In genomic region chr17:9941305-9941704, GRCh38 we compare ENCODE assay signal across 2 cellular contexts.
TF ChIP-seq lines count a peak whose summit lies in the region.

No MANE protein-coding gene starts in this region.

TF ChIP-seq in IMR-90, 13 proteins besides CTCF, POLR2A, EP300 and RAD21:
- no peak for TF ChIP-seq MXI1 (IDR thresholded peaks at IDR 0.05; ENCODE audit: borderline replicate concordance, low read depth, low read length)
- no peak for TF ChIP-seq MAZ (IDR thresholded peaks at IDR 0.05; ENCODE audit: borderline replicate concordance, low read depth, low read length)
- no peak for TF ChIP-seq CEBPB (IDR thresholded peaks at IDR 0.05; ENCODE audit: low read depth, low read length)
- TF ChIP-seq CHD1 (IDR thresholded peaks at IDR 0.05; ENCODE audit: low read depth, low read length) = no peak
- no peak for TF ChIP-seq BHLHE40 (IDR thresholded peaks at IDR 0.05; ENCODE audit: low read depth, low read length)
- no peak for TF ChIP-seq SMC3 (IDR thresholded peaks at IDR 0.05; ENCODE audit: low read depth, low read length)
- TF ChIP-seq NFE2L2 (IDR thresholded peaks at IDR 0.05; ENCODE audit: low read depth, low read length) = no peak
- TF ChIP-seq FOS (IDR thresholded peaks at IDR 0.05; ENCODE audit: low read depth, low read length) = no peak
- no peak for TF ChIP-seq RFX5 (IDR thresholded peaks at IDR 0.05; ENCODE audit: low read depth, low read length)
- TF ChIP-seq MAFK (IDR thresholded peaks at IDR 0.05; ENCODE audit: low read depth, low read length) = no peak
- TF ChIP-seq, protein P1, sequence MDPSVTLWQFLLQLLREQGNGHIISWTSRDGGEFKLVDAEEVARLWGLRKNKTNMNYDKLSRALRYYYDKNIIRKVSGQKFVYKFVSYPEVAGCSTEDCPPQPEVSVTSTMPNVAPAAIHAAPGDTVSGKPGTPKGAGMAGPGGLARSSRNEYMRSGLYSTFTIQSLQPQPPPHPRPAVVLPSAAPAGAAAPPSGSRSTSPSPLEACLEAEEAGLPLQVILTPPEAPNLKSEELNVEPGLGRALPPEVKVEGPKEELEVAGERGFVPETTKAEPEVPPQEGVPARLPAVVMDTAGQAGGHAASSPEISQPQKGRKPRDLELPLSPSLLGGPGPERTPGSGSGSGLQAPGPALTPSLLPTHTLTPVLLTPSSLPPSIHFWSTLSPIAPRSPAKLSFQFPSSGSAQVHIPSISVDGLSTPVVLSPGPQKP (IDR thresholded peaks at IDR 0.05; ENCODE audit: borderline replicate concordance, low read depth, low read length) = no peak
- TF ChIP-seq USF2 (IDR thresholded peaks at IDR 0.05; ENCODE audit: low read depth, low read length) = no peak
- TF ChIP-seq RCOR1 (IDR thresholded peaks at IDR 0.05; ENCODE audit: insufficient replicate concordance, low read length) = no peak

TF ChIP-seq in H1, 55 proteins besides CTCF, POLR2A, EP300 and RAD21:
- TF ChIP-seq HDAC2 (IDR thresholded peaks at IDR 0.05; ENCODE audit: borderline replicate concordance in 1 of 2, low read depth in 2 of 2, low read length in 2 of 2) (no peak), CHD2 (IDR thresholded peaks at IDR 0.05; ENCODE audit: low read length) (no peak), NRF1 (IDR thresholded peaks at IDR 0.05; ENCODE audit: low read depth, low read length) (no peak), EGR1 (IDR thresholded peaks at IDR 0.05; ENCODE audit: borderline replicate concordance, low read depth, low read length) (no peak), SUZ12 (IDR thresholded peaks at IDR 0.05; ENCODE audit: low read length) (no peak), TEAD4 (IDR thresholded peaks at IDR 0.05; ENCODE audit: low read depth, low read length) (no peak)
- TF ChIP-seq, protein P2, sequence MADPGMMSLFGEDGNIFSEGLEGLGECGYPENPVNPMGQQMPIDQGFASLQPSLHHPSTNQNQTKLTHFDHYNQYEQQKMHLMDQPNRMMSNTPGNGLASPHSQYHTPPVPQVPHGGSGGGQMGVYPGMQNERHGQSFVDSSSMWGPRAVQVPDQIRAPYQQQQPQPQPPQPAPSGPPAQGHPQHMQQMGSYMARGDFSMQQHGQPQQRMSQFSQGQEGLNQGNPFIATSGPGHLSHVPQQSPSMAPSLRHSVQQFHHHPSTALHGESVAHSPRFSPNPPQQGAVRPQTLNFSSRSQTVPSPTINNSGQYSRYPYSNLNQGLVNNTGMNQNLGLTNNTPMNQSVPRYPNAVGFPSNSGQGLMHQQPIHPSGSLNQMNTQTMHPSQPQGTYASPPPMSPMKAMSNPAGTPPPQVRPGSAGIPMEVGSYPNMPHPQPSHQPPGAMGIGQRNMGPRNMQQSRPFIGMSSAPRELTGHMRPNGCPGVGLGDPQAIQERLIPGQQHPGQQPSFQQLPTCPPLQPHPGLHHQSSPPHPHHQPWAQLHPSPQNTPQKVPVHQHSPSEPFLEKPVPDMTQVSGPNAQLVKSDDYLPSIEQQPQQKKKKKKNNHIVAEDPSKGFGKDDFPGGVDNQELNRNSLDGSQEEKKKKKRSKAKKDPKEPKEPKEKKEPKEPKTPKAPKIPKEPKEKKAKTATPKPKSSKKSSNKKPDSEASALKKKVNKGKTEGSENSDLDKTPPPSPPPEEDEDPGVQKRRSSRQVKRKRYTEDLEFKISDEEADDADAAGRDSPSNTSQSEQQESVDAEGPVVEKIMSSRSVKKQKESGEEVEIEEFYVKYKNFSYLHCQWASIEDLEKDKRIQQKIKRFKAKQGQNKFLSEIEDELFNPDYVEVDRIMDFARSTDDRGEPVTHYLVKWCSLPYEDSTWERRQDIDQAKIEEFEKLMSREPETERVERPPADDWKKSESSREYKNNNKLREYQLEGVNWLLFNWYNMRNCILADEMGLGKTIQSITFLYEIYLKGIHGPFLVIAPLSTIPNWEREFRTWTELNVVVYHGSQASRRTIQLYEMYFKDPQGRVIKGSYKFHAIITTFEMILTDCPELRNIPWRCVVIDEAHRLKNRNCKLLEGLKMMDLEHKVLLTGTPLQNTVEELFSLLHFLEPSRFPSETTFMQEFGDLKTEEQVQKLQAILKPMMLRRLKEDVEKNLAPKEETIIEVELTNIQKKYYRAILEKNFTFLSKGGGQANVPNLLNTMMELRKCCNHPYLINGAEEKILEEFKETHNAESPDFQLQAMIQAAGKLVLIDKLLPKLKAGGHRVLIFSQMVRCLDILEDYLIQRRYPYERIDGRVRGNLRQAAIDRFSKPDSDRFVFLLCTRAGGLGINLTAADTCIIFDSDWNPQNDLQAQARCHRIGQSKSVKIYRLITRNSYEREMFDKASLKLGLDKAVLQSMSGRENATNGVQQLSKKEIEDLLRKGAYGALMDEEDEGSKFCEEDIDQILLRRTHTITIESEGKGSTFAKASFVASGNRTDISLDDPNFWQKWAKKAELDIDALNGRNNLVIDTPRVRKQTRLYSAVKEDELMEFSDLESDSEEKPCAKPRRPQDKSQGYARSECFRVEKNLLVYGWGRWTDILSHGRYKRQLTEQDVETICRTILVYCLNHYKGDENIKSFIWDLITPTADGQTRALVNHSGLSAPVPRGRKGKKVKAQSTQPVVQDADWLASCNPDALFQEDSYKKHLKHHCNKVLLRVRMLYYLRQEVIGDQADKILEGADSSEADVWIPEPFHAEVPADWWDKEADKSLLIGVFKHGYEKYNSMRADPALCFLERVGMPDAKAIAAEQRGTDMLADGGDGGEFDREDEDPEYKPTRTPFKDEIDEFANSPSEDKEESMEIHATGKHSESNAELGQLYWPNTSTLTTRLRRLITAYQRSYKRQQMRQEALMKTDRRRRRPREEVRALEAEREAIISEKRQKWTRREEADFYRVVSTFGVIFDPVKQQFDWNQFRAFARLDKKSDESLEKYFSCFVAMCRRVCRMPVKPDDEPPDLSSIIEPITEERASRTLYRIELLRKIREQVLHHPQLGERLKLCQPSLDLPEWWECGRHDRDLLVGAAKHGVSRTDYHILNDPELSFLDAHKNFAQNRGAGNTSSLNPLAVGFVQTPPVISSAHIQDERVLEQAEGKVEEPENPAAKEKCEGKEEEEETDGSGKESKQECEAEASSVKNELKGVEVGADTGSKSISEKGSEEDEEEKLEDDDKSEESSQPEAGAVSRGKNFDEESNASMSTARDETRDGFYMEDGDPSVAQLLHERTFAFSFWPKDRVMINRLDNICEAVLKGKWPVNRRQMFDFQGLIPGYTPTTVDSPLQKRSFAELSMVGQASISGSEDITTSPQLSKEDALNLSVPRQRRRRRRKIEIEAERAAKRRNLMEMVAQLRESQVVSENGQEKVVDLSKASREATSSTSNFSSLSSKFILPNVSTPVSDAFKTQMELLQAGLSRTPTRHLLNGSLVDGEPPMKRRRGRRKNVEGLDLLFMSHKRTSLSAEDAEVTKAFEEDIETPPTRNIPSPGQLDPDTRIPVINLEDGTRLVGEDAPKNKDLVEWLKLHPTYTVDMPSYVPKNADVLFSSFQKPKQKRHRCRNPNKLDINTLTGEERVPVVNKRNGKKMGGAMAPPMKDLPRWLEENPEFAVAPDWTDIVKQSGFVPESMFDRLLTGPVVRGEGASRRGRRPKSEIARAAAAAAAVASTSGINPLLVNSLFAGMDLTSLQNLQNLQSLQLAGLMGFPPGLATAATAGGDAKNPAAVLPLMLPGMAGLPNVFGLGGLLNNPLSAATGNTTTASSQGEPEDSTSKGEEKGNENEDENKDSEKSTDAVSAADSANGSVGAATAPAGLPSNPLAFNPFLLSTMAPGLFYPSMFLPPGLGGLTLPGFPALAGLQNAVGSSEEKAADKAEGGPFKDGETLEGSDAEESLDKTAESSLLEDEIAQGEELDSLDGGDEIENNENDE (IDR thresholded peaks at IDR 0.05; ENCODE audit: insufficient replicate concordance, low read length) = no peak
